In genomic region chr20:2696646-2697045, GRCh38 we compare ENCODE assay signal across 21 cellular contexts.
"Had no signal": no experiment of that assay in that cellular context is flagged by ENCODE, and none has a peak within 500 bp of the region (broad histone marks: within the 10 kb centered on the region; RNA-seq: fewer than 3 reads in every experiment).

No MANE protein-coding gene starts in this region.

- H3K36me3 ChIP-seq: adrenal gland, gastrocnemius medialis, heart left ventricle, neutrophil, WERI-Rb-1 had no signal

- H3K27ac ChIP-seq: adrenal gland, gastrocnemius medialis, heart left ventricle, neutrophil, WERI-Rb-1 had no signal

- H3K9me3 ChIP-seq: adrenal gland, gastrocnemius medialis, heart left ventricle, mucosa of descending colon, neutrophil had no signal

- ATAC-seq: activated naive CD4-positive, alpha-beta T cell treated with anti-CD3 and anti-CD28 coated beads, Interleukin-2, amount 50 U/mL, for 72 hours; activated T-cell treated with anti-CD3 and anti-CD28 coated beads, Interleukin-2, amount 50 U/mL, for 72 hours; esophagus mucosa; gastrocnemius medialis; heart left ventricle; left ventricle myocardium superior; mucosa of descending colon; stimulated activated naive CD8-positive, alpha-beta T cell treated with anti-CD3 and anti-CD28 coated beads, Interleukin-15, Interleukin-2, amounts not matched to agents 100 U/mL and 50 U/mL, for 24 hours had no signal

- H3K27me3 ChIP-seq: adrenal gland had no signal

- DNase-seq: activated CD4-positive, alpha-beta T cell treated with anti-CD3 and anti-CD28 coated beads for 1 hour; activated CD4-positive, alpha-beta T cell treated with anti-CD3 and anti-CD28 coated beads, Interleukin-2, amount 50 U/mL, for 4 hours; activated gamma-delta T cell treated with Interleukin-2 at 50 U/mL for 16 hours; activated T-cell treated with anti-CD3 and anti-CD28 coated beads, Interleukin-2, amount 50 U/mL, for 72 hours; cerebellar nuclear complex; effector CD8-positive, alpha-beta T cell; gastrocnemius medialis; left ventricle myocardium superior; mucosa of descending colon; naive B cell; stimulated activated naive CD8-positive, alpha-beta T cell treated with anti-CD3 and anti-CD28 coated beads, Interleukin-15, Interleukin-2, amounts not matched to agents 100 U/mL and 50 U/mL, for 24 hours; SW 1271; T-helper 2 cell; trophoblast cell; WERI-Rb-1 had no signal

- H3K4me3 Mint-ChIP-seq: activated T-cell treated with anti-CD3 and anti-CD28 coated beads, Interleukin-2, amount 50 U/mL, for 72 hours; dendritic cell treated with granulocyte-macrophage colony-stimulating factor and Interleukin-4, amounts not matched to agents 40 ng/mL and 50 ng/mL, for 4 days had no signal

- H3K4me3 ChIP-seq: adrenal gland, gastrocnemius medialis, heart left ventricle, mucosa of descending colon had no signal

- H3K27ac Mint-ChIP-seq: activated naive CD4-positive, alpha-beta T cell treated with anti-CD3 and anti-CD28 coated beads, Interleukin-2, amount 50 U/mL, for 72 hours; activated T-cell treated with anti-CD3 and anti-CD28 coated beads, Interleukin-2, amount 50 U/mL, for 72 hours; dendritic cell treated with granulocyte-macrophage colony-stimulating factor and Interleukin-4, amounts not matched to agents 40 ng/mL and 50 ng/mL, for 4 days had no signal

- H3K9me3 Mint-ChIP-seq: activated naive CD4-positive, alpha-beta T cell treated with anti-CD3 and anti-CD28 coated beads, Interleukin-2, amount 50 U/mL, for 72 hours; activated T-cell treated with anti-CD3 and anti-CD28 coated beads, Interleukin-2, amount 50 U/mL, for 72 hours; dendritic cell treated with granulocyte-macrophage colony-stimulating factor and Interleukin-4, amounts not matched to agents 40 ng/mL and 50 ng/mL, for 4 days; naive B cell had no signal

- H3K4me1 ChIP-seq: gastrocnemius medialis had no signal
